Comparison of ENCODE assay signal across 18 cellular contexts in the genomic region with DNA sequence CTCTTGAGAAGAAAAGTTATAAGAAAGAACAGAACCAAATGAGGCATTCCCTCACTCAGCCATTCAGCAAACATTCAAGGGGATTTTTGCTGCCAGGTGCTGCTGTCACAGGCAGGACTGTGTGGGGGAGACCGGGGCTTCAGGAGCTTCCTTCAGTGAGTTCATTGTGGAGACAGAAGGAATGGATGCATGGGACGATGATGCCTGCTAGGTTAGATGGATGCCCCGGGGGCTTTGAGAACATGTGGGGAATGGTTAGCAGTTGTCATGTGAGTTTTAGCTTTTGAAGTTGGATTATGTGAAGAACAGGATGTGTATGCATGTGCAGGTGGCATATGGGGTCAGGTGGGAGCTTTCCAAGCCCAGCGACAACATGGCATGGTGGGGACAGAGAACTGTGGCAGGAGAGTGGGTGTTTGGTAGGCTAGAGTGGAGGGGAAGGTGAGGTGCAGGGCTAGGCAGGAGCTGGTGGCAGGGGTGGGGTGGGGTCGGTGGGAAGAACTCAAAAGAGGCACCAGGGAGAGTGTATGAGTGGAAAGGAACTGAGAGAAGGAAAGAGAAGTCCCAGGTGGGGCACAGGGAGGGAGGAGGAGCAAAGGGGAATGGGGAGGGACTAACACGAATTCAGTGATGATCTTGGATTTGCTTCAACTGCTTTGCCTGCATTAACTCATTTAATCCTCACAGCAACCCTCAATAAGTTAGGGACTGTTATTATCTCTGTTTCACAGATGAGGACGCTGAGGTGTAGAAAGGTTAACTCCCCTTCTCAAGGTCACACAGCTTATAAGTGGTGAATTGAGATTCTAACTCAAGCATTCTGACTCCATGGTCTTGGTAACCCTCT. TPM values are rescaled to one million over a fixed set of nuclear protein-coding genes. Genes with fewer than 3 reads are reported as not detected.
DNase-seq lines count a peak whose midpoint lies in the region; ATAC-seq and TF ChIP-seq lines count a peak whose summit lies in the region.
"Had no signal": no experiment of that assay in that cellular context is flagged by ENCODE, and none has a peak within 500 bp of the region (broad histone marks: within the 10 kb centered on the region; RNA-seq: fewer than 3 reads in every experiment).

No MANE protein-coding gene starts in this region.

- no peak overlapping the region for H3K4me3 Mint-ChIP-seq in Caco-2 (ENCODE audit: unreplicated experiment)
- no peak overlapping the region for H3K4me3 Mint-ChIP-seq in nephron progenitor cell
- H3K4me3 Mint-ChIP-seq: activated T-helper 1 cell treated with anti-CD3 and anti-CD28 coated beads, Interleukin-12 subunit alpha, Interleukin-12 subunit beta, Interleukin-2, Interleukin-4 antibody, amounts not matched to agents 30 ng/mL and 10 ng/mL and 1 ng/mL, durations not matched to agents 14 hours and 24 hours and 36 hours; CD14-positive monocyte had no signal

- BruUV-seq in Caco-2 (replicated peaks; lab: Mats Ljungman, UMichigan), result no TSS peak
- BruUV-seq in HCT116 (replicated peaks; lab: Mats Ljungman, UMichigan), result no TSS peak
- no TSS peak for BruUV-seq in PC-9 (replicated peaks; lab: Mats Ljungman, UMichigan)

- TF ChIP-seq RAD21 in HCT116 (IDR thresholded peaks at IDR 0.05; ENCODE audit: low read depth), result no peak

- no peak for TF ChIP-seq POLR2A in HCT116 (IDR thresholded peaks at IDR 0.05; ENCODE audit: borderline replicate concordance, extremely low read depth, insufficient read depth, insufficient read length)
- TF ChIP-seq POLR2A in adrenal gland (IDR thresholded peaks at IDR 0.05), result no peak

- H3K4me2 ChIP-seq in HCT116 (ENCODE audit: low read length) (no peak overlapping the region), PC-9 (no peak overlapping the region)

- H3K36me3 ChIP-seq in Caco-2 (ENCODE audit: control insufficient read depth, insufficient read depth, low read length) (no peaks in the 10 kb centered on the region), HCT116 (ENCODE audit: control insufficient read depth in 1 of 2, insufficient read depth in 2 of 2, low read length in 2 of 2) (0 out of 4 replicates have a peak, but pooled peaks cover 0 to 4% of the 10 kb centered on the region in 2 experiments), adrenal gland (replicated peaks in 1 of 2) (no peaks in the 10 kb centered on the region), PC-9 (ENCODE audit: low read depth) (no peaks in the 10 kb centered on the region)

- H3K4me3 ChIP-seq in Caco-2 (ENCODE audit: low read depth, low read length), result no peak overlapping the region
- H3K4me3 ChIP-seq in HCT116 (replicated peaks in 1 of 2; ENCODE audit: low read depth in 1 of 2, low read length in 2 of 2), result no peak overlapping the region
- H3K4me3 ChIP-seq in adrenal gland, result no peak overlapping the region
- no peak overlapping the region for H3K4me3 ChIP-seq in PC-9

- H3K9ac ChIP-seq in HCT116 (ENCODE audit: low read length), result no peak overlapping the region

- H3K27me3 Mint-ChIP-seq in Caco-2 (ENCODE audit: insufficient read depth, unreplicated experiment) (no peaks in the 10 kb centered on the region), nephron progenitor cell (ENCODE audit: low read depth, poor library complexity) (no peaks in the 10 kb centered on the region)

- H4K20me1 ChIP-seq in HCT116 (ENCODE audit: insufficient read depth), result no peaks in the 10 kb centered on the region
- H4K20me1 ChIP-seq in PC-9 (ENCODE audit: insufficient read depth), result no peaks in the 10 kb centered on the region

- TF ChIP-seq CTCF in Caco-2 (IDR thresholded peaks at IDR 0.05; ENCODE audit: insufficient read depth in 1 of 2, low read depth in 1 of 2, low read length in 1 of 2, severe bottlenecking in 1 of 2, unreplicated experiment in 1 of 2) (no peak), HCT116 (IDR thresholded peaks at IDR 0.05 in 2 of 3, conservative IDR thresholded peaks at IDR 0.05 in 1 of 3; ENCODE audit: borderline replicate concordance in 1 of 3, insufficient read depth in 1 of 3, low read depth in 2 of 3, low read length in 2 of 3) (no peak), adrenal gland (IDR thresholded peaks at IDR 0.05) (no peak), nephron progenitor cell (IDR thresholded peaks at IDR 0.05) (no peak), PC-9 (conservative IDR thresholded peaks at IDR 0.05) (no peak), GM10248 (IDR thresholded peaks at IDR 0.05; ENCODE audit: control extremely low read depth, extremely low read depth, low read depth, missing control alignments) (no peak)

- H3K27me3 ChIP-seq in Caco-2 (replicated peaks; ENCODE audit: control insufficient read depth, insufficient read depth, low read length), result no peaks in the 10 kb centered on the region
- no peaks in the 10 kb centered on the region for H3K27me3 ChIP-seq in HCT116 (ENCODE audit: insufficient read depth, low read length)
- no peaks in the 10 kb centered on the region for H3K27me3 ChIP-seq in adrenal gland
- no peaks in the 10 kb centered on the region for H3K27me3 ChIP-seq in PC-9 (ENCODE audit: insufficient read depth, low read depth)

- peaks cover 22% of the 10 kb centered on the region for H3K36me3 Mint-ChIP-seq in Caco-2 (ENCODE audit: insufficient read depth, unreplicated experiment)
- H3K36me3 Mint-ChIP-seq in nephron progenitor cell (ENCODE audit: low read depth), result peaks cover 15% of the 10 kb centered on the region

- intact Hi-C loops in Caco-2 (cut with micrococcal nuclease; ENCODE audit: unreplicated experiment) (no loop called here), HCT116 (cut with micrococcal nuclease) (no loop called here), adrenal gland (cut with DNase I) (no loop called here), PC-9 (cut with micrococcal nuclease; ENCODE audit: unreplicated experiment) (loop anchor here (2.0 kb wide), 1 partner anchor 19 kb away; no protein-coding TSS in a partner anchor)

- H3K9me2 ChIP-seq in HCT116 (ENCODE audit: insufficient read depth) (no peaks in the 10 kb centered on the region), PC-9 (ENCODE audit: insufficient read depth) (no peaks in the 10 kb centered on the region)

- peak; percentile 30; the same call in 1 of the 2 replicates for ATAC-seq in HCT116

- RAD21 ChIA-PET in HCT116 (lab: Charles Lee; ENCODE audit: low non-redundant PET in 1 of 2, low total read pairs in 2 of 2, uncharacterized antibody in 2 of 2, unreplicated experiment in 2 of 2), result no interaction called here

- H3K27ac Mint-ChIP-seq in Caco-2 (ENCODE audit: unreplicated experiment), result peak overlapping the region; percentile 96
- H3K27ac Mint-ChIP-seq in nephron progenitor cell, result peak overlapping the region; percentile 26
- H3K27ac Mint-ChIP-seq: activated T-helper 1 cell treated with anti-CD3 and anti-CD28 coated beads, Interleukin-12 subunit alpha, Interleukin-12 subunit beta, Interleukin-2, Interleukin-4 antibody, amounts not matched to agents 30 ng/mL and 10 ng/mL and 1 ng/mL, durations not matched to agents 14 hours and 24 hours and 36 hours had no signal

- no peak for DNase-seq in Caco-2
- DNase-seq in HCT116 (ENCODE audit: low read depth, low spot score), result no peak
- no peak for DNase-seq in adrenal gland
- DNase-seq in nephron progenitor cell, result no peak
- DNase-seq in PC-9, result no peak
- DNase-seq in SK-N-DZ (ENCODE audit: low spot score), result no peak
- DNase-seq in GM10248 (ENCODE audit: extremely low spot score), result no peak
- DNase-seq in midbrain (lab: John Stamatoyannopoulos, UW), result no peak
- DNase-seq: activated CD4-positive, alpha-beta T cell treated with anti-CD3 and anti-CD28 coated beads, Interleukin-2, amount 50 U/mL, for 4 hours; aorta; cortex of kidney; left cardiac atrium; MM.1S; NCI-H2029 treated with DMSO at 0.1 percent for 48 hours; NCI-H524 treated with DMSO at 0.1 percent for 48 hours; T-helper 2 cell had no signal

- H3K4me1 ChIP-seq in Caco-2, result peaks cover 28% of the 10 kb centered on the region
- peaks cover 5 to 17% of the 10 kb centered on the region in 2 experiments; a peak in 3 of 4 replicates for H3K4me1 ChIP-seq in HCT116 (ENCODE audit: control insufficient read depth in 1 of 2, insufficient read depth in 2 of 2, low read length in 2 of 2)
- H3K4me1 ChIP-seq in adrenal gland (replicated peaks in 1 of 2), result peaks cover 24 to 46% of the 10 kb centered on the region in 2 donors
- peaks cover 11% of the 10 kb centered on the region; the same call in 1 of the 2 replicates for H3K4me1 ChIP-seq in PC-9 (replicated peaks; ENCODE audit: insufficient read depth)

- CTCF ChIA-PET in Caco-2 (lab: Charles Lee) (no interaction called here), HCT116 (lab: Charles Lee) (no interaction called here), PC-9 (lab: Charles Lee) (no interaction called here), GM10248 (lab: Yijun Ruan, JAX) (interaction anchor here (0.9 to 2.4 kb wide), 5 partner anchors 11 to 39 kb away, joined by 3 to 8 read pairs (median 6); no protein-coding TSS in a partner anchor)

- no peak overlapping the region for H2AFZ ChIP-seq in HCT116 (ENCODE audit: low read depth, low read length, poor library complexity, severe bottlenecking)
- H2AFZ ChIP-seq in PC-9, result no peak overlapping the region

- POLR2A ChIA-PET in Caco-2 (lab: Charles Lee), result no interaction called here
- POLR2A ChIA-PET in HCT116 (lab: Charles Lee), result no interaction called here
- POLR2A ChIA-PET in PC-9 (lab: Charles Lee; ENCODE audit: unreplicated experiment), result no interaction called here
- POLR2A ChIA-PET in GM10248 (lab: Yijun Ruan, JAX), result no interaction called here

- no peaks in the 10 kb centered on the region for H3K9me3 ChIP-seq in Caco-2
- H3K9me3 ChIP-seq in HCT116 (ENCODE audit: control insufficient read depth in 1 of 2, insufficient read depth in 1 of 2, low read depth in 1 of 2, low read length in 2 of 2), result no peaks in the 10 kb centered on the region
- H3K9me3 ChIP-seq in adrenal gland (replicated peaks in 1 of 3), result no peaks in the 10 kb centered on the region
- no peaks in the 10 kb centered on the region for H3K9me3 ChIP-seq in PC-9 (ENCODE audit: insufficient read depth, low read depth)

- H3K27ac ChIP-seq in HCT116 (ENCODE audit: low read depth, low read length), result no peak overlapping the region
- H3K27ac ChIP-seq in adrenal gland, result peak overlapping the region in 3 of 5 donors; percentile 22 to 50 (median 22)
- H3K27ac ChIP-seq in PC-9, result no peak overlapping the region

- H3K79me2 ChIP-seq in HCT116 (ENCODE audit: insufficient read depth, low read length) (peaks cover 100% of the 10 kb centered on the region), PC-9 (ENCODE audit: low read depth) (peaks cover 57% of the 10 kb centered on the region)

- H3K9me3 Mint-ChIP-seq in Caco-2 (ENCODE audit: unreplicated experiment) (no peaks in the 10 kb centered on the region), nephron progenitor cell (no peaks in the 10 kb centered on the region)
- H3K9me3 Mint-ChIP-seq: activated T-helper 1 cell treated with anti-CD3 and anti-CD28 coated beads, Interleukin-12 subunit alpha, Interleukin-12 subunit beta, Interleukin-2, Interleukin-4 antibody, amounts not matched to agents 30 ng/mL and 10 ng/mL and 1 ng/mL, durations not matched to agents 14 hours and 24 hours and 36 hours had no signal

- WGBS in adrenal gland, 4 donors, result 61 to 72% (median 64%) methylated on average over 7 of the region's 7 CpGs

- no peaks in the 10 kb centered on the region for H3F3A ChIP-seq in PC-9 (ENCODE audit: insufficient read depth, low read depth)

- peaks cover 51% of the 10 kb centered on the region for H3K4me1 Mint-ChIP-seq in Caco-2 (ENCODE audit: low read depth, unreplicated experiment)
- peaks cover 58% of the 10 kb centered on the region for H3K4me1 Mint-ChIP-seq in nephron progenitor cell

RNA-seq across cellular contexts. Expression of gene DCUN1D4, which starts 8.4 kb away (rescaled TPM):
- total RNA-seq in Caco-2 (2022), result 42.8 TPM in 2 replicates
- total RNA-seq in HCT116 (2021; ENCODE audit: unreplicated experiment), result 50.2 TPM
- polyA plus RNA-seq in HCT116 (2012), result 23.3 and 23.6 TPM in 2 replicates
- 10 to 100 TPM; 25.0 to 86.2 (median 54.0) TPM for total RNA-seq in adrenal gland
- 10 to 100 TPM; 33.8 to 55.6 (median 43.5) TPM for polyA plus RNA-seq in adrenal gland
- 24.9 and 25.3 TPM in 2 replicates for total RNA-seq in PC-9 (2021)
- polyA plus RNA-seq in SK-N-DZ (2014; cell fraction: cytosol; rRNA removed), result 34.3 and 34.7 TPM in 2 replicates
- 93.5 and 120 TPM in 2 replicates for polyA plus RNA-seq in SK-N-DZ (2014; cell fraction: nucleus; rRNA removed)

Comparison
In these comparisons a context has a peak if more than half of its experiments do, and no peak if none do; other contexts are left out.
1. H3K27ac ChIP-seq: peak in adrenal gland (3 of 5); none in HCT116 (single experiment) and PC-9 (single experiment).